ENCODE assay signal across 17 cellular contexts in genomic region chr19:16153582-16154336, GRCh38. TPM values are rescaled to one million over a fixed set of nuclear protein-coding genes. Genes with fewer than 3 reads are reported as not detected.
DNase-seq lines count a peak whose midpoint lies in the region; ATAC-seq and TF ChIP-seq lines count a peak whose summit lies in the region.
"Had no signal": no experiment of that assay in that cellular context is flagged by ENCODE, and none has a peak within 500 bp of the region (broad histone marks: within the 10 kb centered on the region; RNA-seq: fewer than 3 reads in every experiment).

No MANE protein-coding gene starts in this region.

- H3K9me3 ChIP-seq in esophagus muscularis mucosa, result no peaks in the 10 kb centered on the region
- H3K9me3 ChIP-seq: HAP-1 had no signal

- H3K4me1 Mint-ChIP-seq in activated T-helper 17 cell treated with anti-CD3 and anti-CD28 coated beads, Interleukin-2, amount 50 U/mL, for 72 hours, result peaks cover 8% of the 10 kb centered on the region
- H3K4me1 Mint-ChIP-seq: activated naive CD4-positive, alpha-beta T cell treated with anti-CD3 and anti-CD28 coated beads, Interleukin-2, amount 50 U/mL, for 24 hours had no signal

- no peak overlapping the region for H3K27ac ChIP-seq in esophagus muscularis mucosa (replicated peaks in 1 of 4)

- 67% methylated on average over 5 of the region's 11 CpGs for WGBS in esophagus muscularis mucosa

- no peaks in the 10 kb centered on the region for H3K4me1 ChIP-seq in esophagus muscularis mucosa
- H3K4me1 ChIP-seq: HAP-1 had no signal

- no peak for TF ChIP-seq EP300 in esophagus muscularis mucosa (IDR thresholded peaks at IDR 0.05)

- TF ChIP-seq CTCF in esophagus muscularis mucosa (IDR thresholded peaks at IDR 0.05) (no peak), GM13977 (IDR thresholded peaks at IDR 0.05; ENCODE audit: extremely low read depth, insufficient read depth, missing control alignments) (no peak)

- in situ Hi-C loops in GM13977 (cut with MboI; ENCODE audit: low pct_unique_long_range_greater_than_20kb, low sequenced_read_pairs, unreplicated experiment), result loop anchor here (25.0 kb wide), 1 partner anchor 316 kb away; no protein-coding TSS in a partner anchor

- no peaks in the 10 kb centered on the region for H3K27me3 Mint-ChIP-seq in activated T-helper 17 cell treated with anti-CD3 and anti-CD28 coated beads, Interleukin-2, amount 50 U/mL, for 72 hours
- H3K27me3 Mint-ChIP-seq: activated naive CD4-positive, alpha-beta T cell treated with anti-CD3 and anti-CD28 coated beads, Interleukin-2, amount 50 U/mL, for 24 hours; naive thymus-derived CD8-positive, alpha-beta T cell had no signal

- peak; percentile 24 for ATAC-seq in activated T-helper 17 cell treated with anti-CD3 and anti-CD28 coated beads, Interleukin-2, amount 50 U/mL, for 72 hours (replicated peaks)
- ATAC-seq in SK-N-SH treated with all-trans-retinoic acid at 6 μM for 48 hours, result no peak
- ATAC-seq: left cardiac atrium; naive thymus-derived CD8-positive, alpha-beta T cell had no signal

- H3K36me3 ChIP-seq in esophagus muscularis mucosa, result no peaks in the 10 kb centered on the region
- H3K36me3 ChIP-seq: HAP-1 had no signal

- no peak overlapping the region for H3K4me3 ChIP-seq in esophagus muscularis mucosa
- H3K4me3 ChIP-seq: HAP-1 had no signal

- H3K4me3 Mint-ChIP-seq in activated T-helper 17 cell treated with anti-CD3 and anti-CD28 coated beads, Interleukin-2, amount 50 U/mL, for 72 hours, result no peak overlapping the region
- H3K4me3 Mint-ChIP-seq: activated naive CD4-positive, alpha-beta T cell treated with anti-CD3 and anti-CD28 coated beads, Interleukin-2, amount 50 U/mL, for 24 hours; naive thymus-derived CD8-positive, alpha-beta T cell had no signal

- H3K27me3 ChIP-seq in esophagus muscularis mucosa, result no peaks in the 10 kb centered on the region

- H3K36me3 Mint-ChIP-seq in activated T-helper 17 cell treated with anti-CD3 and anti-CD28 coated beads, Interleukin-2, amount 50 U/mL, for 72 hours (ENCODE audit: low read depth), result peaks cover 93% of the 10 kb centered on the region

- H3K9me3 Mint-ChIP-seq in activated T-helper 17 cell treated with anti-CD3 and anti-CD28 coated beads, Interleukin-2, amount 50 U/mL, for 72 hours, result no peaks in the 10 kb centered on the region
- H3K9me3 Mint-ChIP-seq: activated naive CD4-positive, alpha-beta T cell treated with anti-CD3 and anti-CD28 coated beads, Interleukin-2, amount 50 U/mL, for 24 hours; naive thymus-derived CD8-positive, alpha-beta T cell had no signal

- TF ChIP-seq POLR2A in esophagus muscularis mucosa (IDR thresholded peaks at IDR 0.05; ENCODE audit: low read depth), result no peak

- peak; percentile 42 for DNase-seq in stimulated activated CD4-positive, alpha-beta T cell treated with anti-CD3 and anti-CD28 coated beads, Interleukin-1b, Interleukin-23, amount 100 ng/mL, for 48 hours
- DNase-seq in stimulated activated CD4-positive, alpha-beta T cell treated with anti-CD3 and anti-CD28 coated beads, Interleukin-4, amount 100 ng/mL, for 4 hours, result no peak
- DNase-seq in NAMALWA (ENCODE audit: low spot score) (peak; percentile 71), esophagus muscularis mucosa (ENCODE audit: extremely low spot score) (no peak), GM13977 (ENCODE audit: low spot score) (no peak), germinal center (ENCODE audit: low spot score) (no peak)
- DNase-seq: glutamatergic neuron; left cardiac atrium; naive thymus-derived CD8-positive, alpha-beta T cell; NCI-H1694; SW 1271 had no signal

- intact Hi-C loops in esophagus muscularis mucosa (cut with DNase I), result no loop called here

- no peak overlapping the region for H3K27ac Mint-ChIP-seq in activated T-helper 17 cell treated with anti-CD3 and anti-CD28 coated beads, Interleukin-2, amount 50 U/mL, for 72 hours
- H3K27ac Mint-ChIP-seq: activated naive CD4-positive, alpha-beta T cell treated with anti-CD3 and anti-CD28 coated beads, Interleukin-2, amount 50 U/mL, for 24 hours had no signal

TF ChIP-seq in SK-N-SH treated with all-trans-retinoic acid at 6 μM for 48 hours, 23 proteins besides CTCF, POLR2A, EP300 and RAD21 (continues in another document):
- no peak for TF ChIP-seq CSRNP3 (CRISPR knock-in tag; IDR thresholded peaks at IDR 0.05)
- no peak for TF ChIP-seq PPARA (CRISPR knock-in tag; IDR thresholded peaks at IDR 0.05; ENCODE audit: borderline replicate concordance)
- TF ChIP-seq OSR1 (CRISPR knock-in tag; IDR thresholded peaks at IDR 0.05), result no peak
- no peak for TF ChIP-seq ZFP3 (CRISPR knock-in tag; IDR thresholded peaks at IDR 0.05)
- no peak for TF ChIP-seq ISL1 (CRISPR knock-in tag; IDR thresholded peaks at IDR 0.05)
- no peak for TF ChIP-seq TSHZ2 (CRISPR knock-in tag; IDR thresholded peaks at IDR 0.05)
- TF ChIP-seq ZNF8 (CRISPR knock-in tag; IDR thresholded peaks at IDR 0.05), result no peak
- TF ChIP-seq BACH2 (CRISPR knock-in tag; IDR thresholded peaks at IDR 0.05; ENCODE audit: borderline replicate concordance), result no peak
- no peak for TF ChIP-seq GLIS3 (CRISPR knock-in tag; IDR thresholded peaks at IDR 0.05)
- TF ChIP-seq RARB (CRISPR knock-in tag; IDR thresholded peaks at IDR 0.05), result no peak
- TF ChIP-seq ZNF565 (CRISPR knock-in tag; conservative IDR thresholded peaks at IDR 0.05; ENCODE audit: low read depth), result no peak
- no peak for TF ChIP-seq POU6F1 (CRISPR knock-in tag; IDR thresholded peaks at IDR 0.05; ENCODE audit: borderline replicate concordance, low read depth)
- TF ChIP-seq ESRRG (CRISPR knock-in tag; IDR thresholded peaks at IDR 0.05), result no peak
- no peak for TF ChIP-seq ZNF70 (CRISPR knock-in tag; IDR thresholded peaks at IDR 0.05)
- no peak for TF ChIP-seq TOX (CRISPR knock-in tag; IDR thresholded peaks at IDR 0.05; ENCODE audit: borderline replicate concordance)

RNA-seq across cellular contexts. Expression of gene HSH2D, which starts 10.3 kb away (rescaled TPM):
- 10 to 100 TPM; 32.7 to 39.3 TPM for total RNA-seq in activated T-helper 17 cell treated with anti-CD3 and anti-CD28 coated beads, Interleukin-2, amount 50 U/mL, for 72 hours
- under 1 TPM in 3 of 4 donors, not detected in 1; 0.52 to 0.83 (median 0.75) TPM for total RNA-seq in esophagus muscularis mucosa

RNA-seq across cellular contexts. Expression of gene CIB3, which starts 19.6 kb away (rescaled TPM):
- 1 to 10 TPM in 1 of 2 donors, not detected in 1; 1.1 TPM for total RNA-seq in activated T-helper 17 cell treated with anti-CD3 and anti-CD28 coated beads, Interleukin-2, amount 50 U/mL, for 72 hours
- not detected for total RNA-seq in esophagus muscularis mucosa
- total RNA-seq: left cardiac atrium; naive thymus-derived CD8-positive, alpha-beta T cell; skeletal muscle tissue; subcutaneous adipose tissue had no signal

RNA-seq across cellular contexts. Expression of gene FAM32A, which starts 31.5 kb away (rescaled TPM):
- 10 to 100 TPM; 43.0 to 61.9 TPM for total RNA-seq in activated T-helper 17 cell treated with anti-CD3 and anti-CD28 coated beads, Interleukin-2, amount 50 U/mL, for 72 hours
- total RNA-seq in esophagus muscularis mucosa, result 100 to 1,000 TPM in 3 of 4 donors, 10 to 100 TPM in 1; 83.5 to 104 (median 103) TPM

RNA-seq across cellular contexts. Expression of gene RAB8A, which starts 42.1 kb away (rescaled TPM):
- total RNA-seq in activated T-helper 17 cell treated with anti-CD3 and anti-CD28 coated beads, Interleukin-2, amount 50 U/mL, for 72 hours, result 100 to 1,000 TPM; 140 to 212 TPM
- total RNA-seq in esophagus muscularis mucosa, result 10 to 100 TPM; 37.9 to 56.4 (median 42.9) TPM

RNA-seq across cellular contexts. Expression of gene AP1M1, which starts 44.0 kb away (rescaled TPM):
- 100 to 1,000 TPM; 103 to 110 TPM for total RNA-seq in activated T-helper 17 cell treated with anti-CD3 and anti-CD28 coated beads, Interleukin-2, amount 50 U/mL, for 72 hours
- total RNA-seq in esophagus muscularis mucosa, result 100 to 1,000 TPM in 2 of 4 donors, 10 to 100 TPM in 2; 63.1 to 115 (median 98.6) TPM

Comparison
In these comparisons a context has a peak if more than half of its experiments do, and no peak if none do; other contexts are left out.
1. DNase-seq: peak in stimulated activated CD4-positive, alpha-beta T cell treated with anti-CD3 and anti-CD28 coated beads, Interleukin-1b, Interleukin-23, amount 100 ng/mL, for 48 hours (single experiment) and NAMALWA (single experiment); none in stimulated activated CD4-positive, alpha-beta T cell treated with anti-CD3 and anti-CD28 coated beads, Interleukin-4, amount 100 ng/mL, for 4 hours (0 of 2), esophagus muscularis mucosa (single experiment), GM13977 (single experiment) and germinal center (single experiment).
2. RNA of gene HSH2D, which starts 10.3 kb away (total RNA-seq): 32.7 to 39.3 TPM in activated T-helper 17 cell treated with anti-CD3 and anti-CD28 coated beads, Interleukin-2, amount 50 U/mL, for 72 hours; 0.52 to 0.83 TPM in esophagus muscularis mucosa; every median in the first group is over 10 times any median in the second.